In genomic region chr16:695355-696089, GRCh38 we compare ENCODE assay signal across 1 cellular context.
TF ChIP-seq lines count a peak whose summit lies in the region.

No MANE protein-coding gene starts in this region.

TF ChIP-seq in K562, 482 proteins besides CTCF, POLR2A, EP300 and RAD21 (continued from another document and continues in another):
- TF ChIP-seq, protein P1, sequence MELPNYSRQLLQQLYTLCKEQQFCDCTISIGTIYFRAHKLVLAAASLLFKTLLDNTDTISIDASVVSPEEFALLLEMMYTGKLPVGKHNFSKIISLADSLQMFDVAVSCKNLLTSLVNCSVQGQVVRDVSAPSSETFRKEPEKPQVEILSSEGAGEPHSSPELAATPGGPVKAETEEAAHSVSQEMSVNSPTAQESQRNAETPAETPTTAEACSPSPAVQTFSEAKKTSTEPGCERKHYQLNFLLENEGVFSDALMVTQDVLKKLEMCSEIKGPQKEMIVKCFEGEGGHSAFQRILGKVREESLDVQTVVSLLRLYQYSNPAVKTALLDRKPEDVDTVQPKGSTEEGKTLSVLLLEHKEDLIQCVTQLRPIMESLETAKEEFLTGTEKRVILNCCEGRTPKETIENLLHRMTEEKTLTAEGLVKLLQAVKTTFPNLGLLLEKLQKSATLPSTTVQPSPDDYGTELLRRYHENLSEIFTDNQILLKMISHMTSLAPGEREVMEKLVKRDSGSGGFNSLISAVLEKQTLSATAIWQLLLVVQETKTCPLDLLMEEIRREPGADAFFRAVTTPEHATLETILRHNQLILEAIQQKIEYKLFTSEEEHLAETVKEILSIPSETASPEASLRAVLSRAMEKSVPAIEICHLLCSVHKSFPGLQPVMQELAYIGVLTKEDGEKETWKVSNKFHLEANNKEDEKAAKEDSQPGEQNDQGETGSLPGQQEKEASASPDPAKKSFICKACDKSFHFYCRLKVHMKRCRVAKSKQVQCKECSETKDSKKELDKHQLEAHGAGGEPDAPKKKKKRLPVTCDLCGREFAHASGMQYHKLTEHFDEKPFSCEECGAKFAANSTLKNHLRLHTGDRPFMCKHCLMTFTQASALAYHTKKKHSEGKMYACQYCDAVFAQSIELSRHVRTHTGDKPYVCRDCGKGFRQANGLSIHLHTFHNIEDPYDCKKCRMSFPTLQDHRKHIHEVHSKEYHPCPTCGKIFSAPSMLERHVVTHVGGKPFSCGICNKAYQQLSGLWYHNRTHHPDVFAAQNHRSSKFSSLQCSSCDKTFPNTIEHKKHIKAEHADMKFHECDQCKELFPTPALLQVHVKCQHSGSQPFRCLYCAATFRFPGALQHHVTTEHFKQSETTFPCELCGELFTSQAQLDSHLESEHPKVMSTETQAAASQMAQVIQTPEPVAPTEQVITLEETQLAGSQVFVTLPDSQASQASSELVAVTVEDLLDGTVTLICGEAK (IDR thresholded peaks at IDR 0.05), result 0 out of 2 replicates have a peak, but pooled peaks have one; percentile 42
- TF ChIP-seq, protein P1 (CRISPR knock-in tag; IDR thresholded peaks at IDR 0.05), result peak; percentile 68
- TF ChIP-seq SRSF1 (IDR thresholded peaks at IDR 0.05; ENCODE audit: low read depth, low read length), result no peak
- peak; percentile 69 for TF ChIP-seq CEBPG (CRISPR knock-in tag; IDR thresholded peaks at IDR 0.05)
- TF ChIP-seq CEBPG (tag; conservative IDR thresholded peaks at IDR 0.05 in 1 of 2, IDR thresholded peaks at IDR 0.05 in 1 of 2), result no peak
- TF ChIP-seq, protein P2, sequence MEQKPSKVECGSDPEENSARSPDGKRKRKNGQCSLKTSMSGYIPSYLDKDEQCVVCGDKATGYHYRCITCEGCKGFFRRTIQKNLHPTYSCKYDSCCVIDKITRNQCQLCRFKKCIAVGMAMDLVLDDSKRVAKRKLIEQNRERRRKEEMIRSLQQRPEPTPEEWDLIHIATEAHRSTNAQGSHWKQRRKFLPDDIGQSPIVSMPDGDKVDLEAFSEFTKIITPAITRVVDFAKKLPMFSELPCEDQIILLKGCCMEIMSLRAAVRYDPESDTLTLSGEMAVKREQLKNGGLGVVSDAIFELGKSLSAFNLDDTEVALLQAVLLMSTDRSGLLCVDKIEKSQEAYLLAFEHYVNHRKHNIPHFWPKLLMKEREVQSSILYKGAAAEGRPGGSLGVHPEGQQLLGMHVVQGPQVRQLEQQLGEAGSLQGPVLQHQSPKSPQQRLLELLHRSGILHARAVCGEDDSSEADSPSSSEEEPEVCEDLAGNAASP (IDR thresholded peaks at IDR 0.05), result no peak
- 0 out of 2 replicates have a peak, but pooled peaks have one; percentile 59 for TF ChIP-seq ZC3H4 (CRISPR knock-in tag; IDR thresholded peaks at IDR 0.05; ENCODE audit: borderline replicate concordance)
- TF ChIP-seq ZBED1 (IDR thresholded peaks at IDR 0.05), result no peak
- peak in 1 of 2 experiments; percentile 78; a peak in 1 of 3 replicates for TF ChIP-seq CBX3 (IDR thresholded peaks at IDR 0.05; ENCODE audit: borderline replicate concordance in 1 of 2, low read length in 2 of 2)
- peak; percentile 60; the same call in 1 of the 2 replicates for TF ChIP-seq ZNF395 (CRISPR knock-in tag; IDR thresholded peaks at IDR 0.05)
- no peak for TF ChIP-seq ZNF583 (CRISPR knock-in tag; IDR thresholded peaks at IDR 0.05)
- no peak for TF ChIP-seq RBM25 (IDR thresholded peaks at IDR 0.05; ENCODE audit: low read depth, low read length, severe bottlenecking)
- 0 out of 2 replicates have a peak, but pooled peaks have one; percentile 17 for TF ChIP-seq MTA1 (IDR thresholded peaks at IDR 0.05; ENCODE audit: borderline replicate concordance)
- TF ChIP-seq, protein P3, sequence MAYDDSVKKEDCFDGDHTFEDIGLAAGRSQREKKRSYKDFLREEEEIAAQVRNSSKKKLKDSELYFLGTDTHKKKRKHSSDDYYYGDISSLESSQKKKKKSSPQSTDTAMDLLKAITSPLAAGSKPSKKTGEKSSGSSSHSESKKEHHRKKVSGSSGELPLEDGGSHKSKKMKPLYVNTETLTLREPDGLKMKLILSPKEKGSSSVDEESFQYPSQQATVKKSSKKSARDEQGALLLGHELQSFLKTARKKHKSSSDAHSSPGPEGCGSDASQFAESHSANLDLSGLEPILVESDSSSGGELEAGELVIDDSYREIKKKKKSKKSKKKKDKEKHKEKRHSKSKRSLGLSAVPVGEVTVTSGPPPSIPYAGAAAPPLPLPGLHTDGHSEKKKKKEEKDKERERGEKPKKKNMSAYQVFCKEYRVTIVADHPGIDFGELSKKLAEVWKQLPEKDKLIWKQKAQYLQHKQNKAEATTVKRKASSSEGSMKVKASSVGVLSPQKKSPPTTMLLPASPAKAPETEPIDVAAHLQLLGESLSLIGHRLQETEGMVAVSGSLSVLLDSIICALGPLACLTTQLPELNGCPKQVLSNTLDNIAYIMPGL (CRISPR knock-in tag; IDR thresholded peaks at IDR 0.05), result peak; percentile 91; the same call in 1 of the 2 replicates
- no peak for TF ChIP-seq TRIM28 (IDR thresholded peaks at IDR 0.05)
- TF ChIP-seq POLR2AphosphoS5 (IDR thresholded peaks at IDR 0.05; ENCODE audit: control insufficient read depth, insufficient read depth, low read depth, low read length), result no peak
- peak; percentile 86; the same call in 1 of the 2 replicates for TF ChIP-seq ARID4B (CRISPR knock-in tag; IDR thresholded peaks at IDR 0.05)
- TF ChIP-seq ZNF232 (CRISPR knock-in tag; IDR thresholded peaks at IDR 0.05), result peak; percentile 92
- TF ChIP-seq PTTG1 (tag; IDR thresholded peaks at IDR 0.05; ENCODE audit: low read depth), result no peak
- no peak for TF ChIP-seq DLX4 (CRISPR knock-in tag; IDR thresholded peaks at IDR 0.05)
- TF ChIP-seq USF1 (CRISPR knock-in tag; IDR thresholded peaks at IDR 0.05), result peak; percentile 96
- TF ChIP-seq CREB1 (IDR thresholded peaks at IDR 0.05), result no peak; the same call in 1 of the 2 replicates
- peak; percentile 59; the same call in 1 of the 2 replicates for TF ChIP-seq CREB1 (CRISPR knock-in tag; IDR thresholded peaks at IDR 0.05)
- 0 out of 2 replicates have a peak, but pooled peaks have one; percentile 37 for TF ChIP-seq NKRF (IDR thresholded peaks at IDR 0.05; ENCODE audit: borderline replicate concordance)
- no peak for TF ChIP-seq SNRNP70 (optimal IDR thresholded peaks at IDR 0.05; ENCODE audit: low read depth, low read length)
- TF ChIP-seq ZNF24 (IDR thresholded peaks at IDR 0.05), result 0 out of 2 replicates have a peak, but pooled peaks have one; percentile 31
- TF ChIP-seq ZC3H11A (IDR thresholded peaks at IDR 0.05; ENCODE audit: low read depth, low read length), result no peak
- no peak for TF ChIP-seq ELF2 (CRISPR knock-in tag; IDR thresholded peaks at IDR 0.05)
- TF ChIP-seq, protein P4, sequence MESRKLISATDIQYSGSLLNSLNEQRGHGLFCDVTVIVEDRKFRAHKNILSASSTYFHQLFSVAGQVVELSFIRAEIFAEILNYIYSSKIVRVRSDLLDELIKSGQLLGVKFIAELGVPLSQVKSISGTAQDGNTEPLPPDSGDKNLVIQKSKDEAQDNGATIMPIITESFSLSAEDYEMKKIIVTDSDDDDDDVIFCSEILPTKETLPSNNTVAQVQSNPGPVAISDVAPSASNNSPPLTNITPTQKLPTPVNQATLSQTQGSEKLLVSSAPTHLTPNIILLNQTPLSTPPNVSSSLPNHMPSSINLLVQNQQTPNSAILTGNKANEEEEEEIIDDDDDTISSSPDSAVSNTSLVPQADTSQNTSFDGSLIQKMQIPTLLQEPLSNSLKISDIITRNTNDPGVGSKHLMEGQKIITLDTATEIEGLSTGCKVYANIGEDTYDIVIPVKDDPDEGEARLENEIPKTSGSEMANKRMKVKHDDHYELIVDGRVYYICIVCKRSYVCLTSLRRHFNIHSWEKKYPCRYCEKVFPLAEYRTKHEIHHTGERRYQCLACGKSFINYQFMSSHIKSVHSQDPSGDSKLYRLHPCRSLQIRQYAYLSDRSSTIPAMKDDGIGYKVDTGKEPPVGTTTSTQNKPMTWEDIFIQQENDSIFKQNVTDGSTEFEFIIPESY (CRISPR knock-in tag; IDR thresholded peaks at IDR 0.05), result peak; percentile 58; the same call in 1 of the 2 replicates
- TF ChIP-seq PHF8 (IDR thresholded peaks at IDR 0.05; ENCODE audit: borderline replicate concordance, low read length), result peak; percentile 79; the same call in 1 of the 2 replicates
